ENCODE assay signal across 8 cellular contexts in the genomic region with DNA sequence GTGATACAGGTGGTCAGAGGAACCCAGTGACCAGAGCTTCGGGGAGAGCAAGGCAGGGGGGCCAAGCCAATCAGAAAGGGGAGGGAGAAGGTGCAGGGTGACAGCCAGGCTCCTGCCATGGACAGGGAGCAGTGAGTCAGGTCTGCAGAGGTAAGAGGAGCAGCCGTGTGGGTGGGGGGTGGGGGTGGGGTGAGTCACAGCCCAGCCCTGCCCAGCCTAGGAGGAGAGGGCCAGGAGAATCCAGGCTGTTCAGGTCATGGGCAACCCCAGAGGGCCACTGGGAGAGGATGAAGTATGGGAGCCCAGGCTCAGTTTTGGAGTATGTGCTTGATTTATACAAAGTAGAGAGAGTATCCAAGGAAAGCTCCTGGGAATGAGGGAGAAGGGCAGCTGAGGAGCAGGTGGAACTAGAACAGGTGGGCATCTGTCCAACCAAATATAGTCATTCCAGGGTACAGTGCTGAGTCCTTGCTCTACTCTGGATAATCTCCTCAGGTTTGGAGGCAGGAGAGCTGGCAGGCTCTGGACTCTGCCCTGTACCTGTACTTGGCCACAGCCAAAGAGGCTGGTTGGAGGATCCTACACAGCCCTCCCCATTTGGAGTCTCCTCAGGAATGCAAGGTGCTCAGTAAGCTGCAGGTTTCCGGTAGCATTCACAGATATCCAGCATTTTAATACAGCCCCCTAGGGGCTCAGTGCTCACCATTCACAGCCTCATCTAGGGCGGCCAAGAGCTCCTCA. TPM values are rescaled to one million over a fixed set of nuclear protein-coding genes. Genes with fewer than 3 reads are reported as not detected.
DNase-seq lines count a peak whose midpoint lies in the region; ATAC-seq, FAIRE-seq and TF ChIP-seq lines count a peak whose summit lies in the region.

No MANE protein-coding gene starts in this region.

- no peaks in the 10 kb centered on the region for H3K36me3 Mint-ChIP-seq in effector memory CD8-positive, alpha-beta T cell (ENCODE audit: insufficient read depth)
- H3K36me3 Mint-ChIP-seq in neural progenitor cell: no peaks in the 10 kb centered on the region

- peaks cover 15% of the 10 kb centered on the region for H3F3A ChIP-seq in neural progenitor cell (ENCODE audit: low read depth)

- no peak overlapping the region for H3K9ac ChIP-seq in neural progenitor cell

- H3K9me3 ChIP-seq in Peyer's patch: no peaks in the 10 kb centered on the region
- no peaks in the 10 kb centered on the region for H3K9me3 ChIP-seq in neural progenitor cell (ENCODE audit: low read depth)

- H3K9me3 Mint-ChIP-seq in effector memory CD8-positive, alpha-beta T cell: no peaks in the 10 kb centered on the region
- no peaks in the 10 kb centered on the region for H3K9me3 Mint-ChIP-seq in neural progenitor cell

- H3K4me1 ChIP-seq in Peyer's patch (peaks cover 4 to 66% (median 9%) of the 10 kb centered on the region in 4 donors), neural progenitor cell (no peaks in the 10 kb centered on the region)

- H3K79me2 ChIP-seq in neural progenitor cell (ENCODE audit: low read depth): no peaks in the 10 kb centered on the region

- H3K27me3 ChIP-seq in Peyer's patch: no peaks in the 10 kb centered on the region
- H3K27me3 ChIP-seq in neural progenitor cell: peaks cover 22% of the 10 kb centered on the region

- peaks cover 17 to 18% of the 10 kb centered on the region in 2 donors for H3K4me1 Mint-ChIP-seq in effector memory CD8-positive, alpha-beta T cell (ENCODE audit: low read depth in 2 of 2)
- peaks cover 6% of the 10 kb centered on the region for H3K4me1 Mint-ChIP-seq in neural progenitor cell

- peak overlapping the region in 3 of 4 donors; percentile 78 to 95 (median 86) for H3K27ac ChIP-seq in Peyer's patch
- H3K27ac ChIP-seq in neural progenitor cell: no peak overlapping the region

- H3K36me3 ChIP-seq in Peyer's patch (peaks cover 0 to 14% (median 0%) of the 10 kb centered on the region in 3 donors), neural progenitor cell (no peaks in the 10 kb centered on the region)

- H2AFZ ChIP-seq in neural progenitor cell (replicated peaks): no peak overlapping the region

- H4K20me1 ChIP-seq in neural progenitor cell (ENCODE audit: low read depth): no peaks in the 10 kb centered on the region

- H3K4me2 ChIP-seq in neural progenitor cell: peak overlapping the region; percentile 80

- H3K4me3 ChIP-seq in Peyer's patch (peak overlapping the region in 3 of 4 donors; percentile 62 to 90 (median 87)), neural progenitor cell (no peak overlapping the region)

- FAIRE-seq in frontal cortex (lab: Jason Lieb, UNC): no peak

- TF ChIP-seq CTCF in Peyer's patch (IDR thresholded peaks at IDR 0.05) (no peak), neural progenitor cell (IDR thresholded peaks at IDR 0.05) (no peak)

- H3K27me3 Mint-ChIP-seq in effector memory CD8-positive, alpha-beta T cell: peaks cover 11 to 23% of the 10 kb centered on the region in 2 donors
- H3K27me3 Mint-ChIP-seq in neural progenitor cell (ENCODE audit: insufficient read depth, low read depth): peaks cover 7% of the 10 kb centered on the region

- peak in 1 of 2 donors; percentile 44 for TF ChIP-seq POLR2A in Peyer's patch (IDR thresholded peaks at IDR 0.05)

- H3K4me3 Mint-ChIP-seq in effector memory CD8-positive, alpha-beta T cell: peak overlapping the region; percentile 74 to 77
- H3K4me3 Mint-ChIP-seq in neural progenitor cell: peak overlapping the region; percentile 73

- peak; percentile 51 for DNase-seq in EH (ENCODE audit: low read depth)
- DNase-seq in Peyer's patch: peak in 2 of 3 donors; percentile 66 to 68
- no peak for DNase-seq in effector memory CD8-positive, alpha-beta T cell
- no peak for DNase-seq in neural progenitor cell (ENCODE audit: low spot score)
- DNase-seq in frontal cortex (ENCODE audit: low spot score in 2 of 2): no peak
- DNase-seq in HuH-7 (ENCODE audit: low spot score): no peak
- no peak for DNase-seq in SK-N-DZ (ENCODE audit: low spot score)

- ATAC-seq in effector memory CD8-positive, alpha-beta T cell (replicated peaks): no peak
- no peak for ATAC-seq in HG02759 (IDR thresholded peaks at IDR 0.05; ENCODE audit: unreplicated experiment)

- no peak overlapping the region for H3K27ac Mint-ChIP-seq in effector memory CD8-positive, alpha-beta T cell
- no peak overlapping the region for H3K27ac Mint-ChIP-seq in neural progenitor cell

RNA-seq across cellular contexts. Expression of a gene that starts 1.6 kb away (rescaled TPM):
- total RNA-seq in Peyer's patch (10 to 100 TPM in 2 of 4 donors, 1 to 10 TPM in 2; 4.1 to 41.0 (median 10.1) TPM), neural progenitor cell (ENCODE audit: low replicate concordance) (2.4 and 3.4 TPM in 2 replicates), frontal cortex (12.6 TPM)
- 1.8 and 2.7 TPM in 2 replicates for polyA plus RNA-seq in SK-N-DZ (2014; cell fraction: cytosol; rRNA removed)
- 1.5 and 1.6 TPM in 2 replicates for polyA plus RNA-seq in SK-N-DZ (2014; cell fraction: nucleus; rRNA removed)

RNA-seq across cellular contexts. Expression of a gene that starts 15.1 kb away (rescaled TPM):
- total RNA-seq in Peyer's patch (1 to 10 TPM in 1 of 4 donors, under 1 TPM in 2, not detected in 1; 0.38 to 2.5 (median 0.40) TPM), neural progenitor cell (ENCODE audit: low replicate concordance) (not detected in 2 replicates), frontal cortex (under 0.01 TPM)
- polyA plus RNA-seq in SK-N-DZ (2014; cell fraction: cytosol; rRNA removed): not detected in 2 replicates
- polyA plus RNA-seq in SK-N-DZ (2014; cell fraction: nucleus; rRNA removed): not detected in 2 replicates

RNA-seq across cellular contexts. Expression of a gene that starts 42.0 kb away (rescaled TPM):
- total RNA-seq in Peyer's patch (100 to 1,000 TPM in 2 of 4 donors, 10 to 100 TPM in 2; 90.6 to 142 (median 109) TPM), neural progenitor cell (ENCODE audit: low replicate concordance) (79.8 and 84.3 TPM in 2 replicates), frontal cortex (44.8 TPM)
- 95.2 and 109 TPM in 2 replicates for polyA plus RNA-seq in SK-N-DZ (2014; cell fraction: cytosol; rRNA removed)
- polyA plus RNA-seq in SK-N-DZ (2014; cell fraction: nucleus; rRNA removed): 47.4 and 63.7 TPM in 2 replicates

RNA-seq across cellular contexts. Expression of a gene that starts 56.8 kb away (rescaled TPM):
- total RNA-seq in Peyer's patch (100 to 1,000 TPM; 141 to 236 (median 211) TPM), neural progenitor cell (ENCODE audit: low replicate concordance) (83.4 and 110 TPM in 2 replicates), frontal cortex (62.0 TPM)
- 46.2 and 62.1 TPM in 2 replicates for polyA plus RNA-seq in SK-N-DZ (2014; cell fraction: cytosol; rRNA removed)
- 92.9 and 116 TPM in 2 replicates for polyA plus RNA-seq in SK-N-DZ (2014; cell fraction: nucleus; rRNA removed)

Comparison
In these comparisons a context has a peak if more than half of its experiments do, and no peak if none do; other contexts are left out.
1. DNase-seq: peak in EH (single experiment) and Peyer's patch (2 of 3); none in effector memory CD8-positive, alpha-beta T cell (0 of 3), neural progenitor cell (single experiment), frontal cortex (0 of 2), HuH-7 (single experiment) and SK-N-DZ (single experiment).